Comparison of ENCODE assay signal across 8 cellular contexts in the genomic region with DNA sequence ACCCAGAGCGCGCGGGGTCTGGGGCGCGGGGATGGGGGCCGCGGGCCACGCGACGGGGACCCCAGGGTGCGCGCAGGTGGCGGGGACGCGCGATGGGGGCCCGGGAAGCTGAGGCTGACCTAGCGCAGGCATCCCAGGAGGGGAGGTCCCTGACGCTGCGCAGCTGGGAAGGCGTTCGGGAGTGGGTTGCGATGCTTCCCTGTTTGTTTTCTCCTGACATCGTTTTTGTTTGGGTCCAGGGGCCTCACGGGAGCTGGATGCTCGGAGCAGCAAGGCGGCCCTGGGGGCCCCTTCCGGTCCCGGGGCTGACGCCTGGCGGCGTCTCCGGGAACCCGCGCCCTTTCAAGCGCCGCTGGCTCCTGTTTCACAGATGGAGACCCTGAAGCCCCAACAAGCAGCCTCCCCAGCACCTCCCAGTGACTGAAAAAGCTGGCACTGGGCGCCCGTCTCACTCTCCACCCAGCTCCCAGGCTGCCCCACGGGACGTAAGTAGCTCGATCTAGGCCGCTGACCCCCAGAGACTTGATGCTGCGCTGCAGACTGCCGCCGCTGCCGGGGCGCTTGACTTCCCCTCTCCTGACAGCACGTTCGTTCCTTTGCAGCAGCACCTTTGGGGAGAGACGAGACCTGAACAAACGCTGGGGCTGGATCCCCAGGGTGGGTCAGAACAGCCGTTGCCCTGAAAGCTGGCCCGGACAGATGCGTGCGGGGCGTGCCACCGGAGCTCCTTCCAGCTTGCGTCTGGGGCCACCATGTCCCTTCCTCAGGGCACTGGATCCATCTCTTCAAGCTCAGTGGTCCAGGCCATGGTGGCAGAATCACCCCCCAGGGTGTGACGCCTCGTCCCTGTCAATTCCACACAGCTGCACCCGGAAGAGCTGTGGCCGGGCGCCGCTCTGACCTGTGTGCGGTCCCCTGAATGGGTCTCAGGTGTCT. TPM values are rescaled to one million over a fixed set of nuclear protein-coding genes. Genes with fewer than 3 reads are reported as not detected.
DNase-seq lines count a peak whose midpoint lies in the region; ATAC-seq, FAIRE-seq and TF ChIP-seq lines count a peak whose summit lies in the region.

No MANE protein-coding gene starts in this region.

- H3K4me1 Mint-ChIP-seq in T-helper 17 cell = peaks cover 15% of the 10 kb centered on the region

- H3K9ac ChIP-seq in K562 (ENCODE audit: insufficient read depth in 1 of 2, low read depth in 2 of 2, low read length in 2 of 2) = peak overlapping the region; percentile 44 to 92; a peak in 3 of 4 replicates

- H3K9me1 ChIP-seq in K562 (ENCODE audit: control insufficient read depth, insufficient read depth, low read length) = no peaks in the 10 kb centered on the region

- WGBS in K562 (ENCODE audit: insufficient coverage, low coverage, missing lambda C conversion rate) = 47% methylated on average over 33 of the region's 66 CpGs

- peak overlapping the region; percentile 81 for H3K4me3 ChIP-seq in K562

- TF ChIP-seq CTCF in K562 (IDR thresholded peaks at IDR 0.05 in 2 of 3, conservative IDR thresholded peaks at IDR 0.05 in 1 of 3; ENCODE audit: insufficient read depth in 2 of 3, low read depth in 1 of 3, low read length in 3 of 3) = peak; percentile 22 to 28 (median 26); a peak in 2 of 6 replicates

- H3K4me2 ChIP-seq in K562 (ENCODE audit: insufficient read depth, low read length) = peak overlapping the region; percentile 77

- TF ChIP-seq RAD21 in K562 (CRISPR knock-in tag; conservative IDR thresholded peaks at IDR 0.05 in 1 of 2, IDR thresholded peaks at IDR 0.05 in 1 of 2) = peak in 1 of 2 experiments; percentile 18; a peak in 2 of 4 replicates

- H3K36me3 ChIP-seq in K562 (ENCODE audit: control insufficient read depth, insufficient read depth, low read length) = peaks cover 2% of the 10 kb centered on the region; the same call in 1 of the 3 replicates

- no peaks in the 10 kb centered on the region for H3K27me3 Mint-ChIP-seq in T-helper 17 cell

- H3K27ac Mint-ChIP-seq in T-helper 17 cell = peak overlapping the region; percentile 24

- CTCF ChIA-PET in K562 (lab: Yijun Ruan, JAX; ENCODE audit: low intra/inter-chr PET ratio) = no interaction called here

- H4K20me1 ChIP-seq in K562 (replicated peaks; ENCODE audit: control insufficient read depth, insufficient read depth, low read length) = no peaks in the 10 kb centered on the region

- no peaks in the 10 kb centered on the region for H3K9me3 ChIP-seq in T-helper 17 cell (ENCODE audit: control insufficient read depth, low read length, poor library complexity, severe bottlenecking)
- no peaks in the 10 kb centered on the region for H3K9me3 ChIP-seq in K562 (replicated peaks; ENCODE audit: control insufficient read depth, insufficient read depth, low read depth, low read length)

- POLR2A ChIA-PET in K562 (lab: Yijun Ruan, JAX) = interaction anchor here (0.6 to 1.2 kb wide), 4 partner anchors 10 to 757 kb away, joined by 3 to 6 read pairs (median 3); no protein-coding TSS in a partner anchor

- intact Hi-C loops in K562 (cut with micrococcal nuclease) = no loop called here

- no peak for TF ChIP-seq POLR2A in K562 (conservative IDR thresholded peaks at IDR 0.05)

- H2AFZ ChIP-seq in K562 (ENCODE audit: low read depth, low read length) = peak overlapping the region; percentile 85

- no peaks in the 10 kb centered on the region for H3K36me3 Mint-ChIP-seq in T-helper 17 cell (ENCODE audit: low read depth)

- DNase-seq in DMS53 treated with DMSO at 0.1 percent for 48 hours (lab: John Stamatoyannopoulos, UW; ENCODE audit: unreplicated experiment) (peak; percentile 2), HTR-8/SVneo (ENCODE audit: insufficient read length, low spot score) (peak; percentile 29), T-helper 17 cell (peak; percentile 31 to 37 (median 33)), K562 (ENCODE audit: extremely low read depth in 1 of 4, low spot score in 3 of 4) (peak; percentile 40 to 62 (median 59)), iPS-NIHi7 (ENCODE audit: extremely low spot score) (peak; percentile 71), NCI-H2029 (lab: John Stamatoyannopoulos, UW) (no peak)
- peak; percentile 38 for DNase-seq in stimulated activated CD4-positive, alpha-beta T cell treated with anti-CD3 and anti-CD28 coated beads, Interleukin-12 subunit alpha, Interleukin-12 subunit beta, amount 100 ng/mL, for 4 hours

- peaks cover 4 to 23% of the 10 kb centered on the region in 2 experiments; a peak in 3 of 5 replicates for H3K4me1 ChIP-seq in K562 (replicated peaks in 1 of 2; ENCODE audit: control insufficient read depth in 2 of 2, insufficient read depth in 2 of 2, low read length in 2 of 2)

- peak overlapping the region; percentile 86 for H3K4me3 Mint-ChIP-seq in T-helper 17 cell

- ATAC-seq in GM21381 (IDR thresholded peaks at IDR 0.05; ENCODE audit: unreplicated experiment) (peak; percentile 38), T-helper 17 cell (peak; percentile 39), K562 (peak; percentile 61)

- no peak overlapping the region; the same call in 2 of the 3 replicates for H3K27ac ChIP-seq in K562 (ENCODE audit: extremely low read depth, low read depth, low read length)

- H3K79me2 ChIP-seq in K562 (ENCODE audit: control insufficient read depth, insufficient read depth, low read length) = no peaks in the 10 kb centered on the region

- FAIRE-seq in HTR-8/SVneo (lab: Jason Lieb, UNC) = no peak
- no peak for FAIRE-seq in K562 (lab: Jason Lieb, UNC)

- in situ Hi-C loops in K562 (cut with MboI) = no loop called here

- peaks cover 3 to 5% of the 10 kb centered on the region in 2 experiments; a peak in 1 of 5 replicates for H3K27me3 ChIP-seq in K562 (ENCODE audit: control insufficient read depth in 2 of 2, insufficient read depth in 2 of 2, low read length in 2 of 2)

- no peak for TF ChIP-seq EP300 in K562 (IDR thresholded peaks at IDR 0.05; ENCODE audit: low read length)

- no TSS peak for BruUV-seq in K562 (replicated peaks; lab: Mats Ljungman, UMichigan)

RNA-seq across cellular contexts. Expression of gene BRD3OS, which starts 0.6 kb away (rescaled TPM):
- total RNA-seq in T-helper 17 cell (10 to 100 TPM in 1 of 2 donors, 1 to 10 TPM in 1; 7.7 to 10.2 TPM), K562 (2014; rRNA removed) (7.5 and 10.3 TPM in 2 replicates), K562 (2014; rRNA removed; fragmentation: Illumina TruSeq; extraction: Trizol) (4.8 and 4.9 TPM in 2 replicates), K562 (2015; rRNA removed; fragmentation: Illumina TruSeq; extraction: Trizol) (3.1 and 3.4 TPM in 2 replicates), K562 (2021) (8.7 and 9.2 TPM in 2 replicates)
- 5.2 and 12.0 TPM in 2 replicates for total RNA-seq in K562 (2011; cell fraction: chromatin; rRNA removed; ENCODE audit: low replicate concordance)
- total RNA-seq in K562 (2011; cell fraction: nucleolus; rRNA removed) = 5.4 and 7.3 TPM in 2 replicates
- total RNA-seq in K562 (2011; cell fraction: nucleoplasm; rRNA removed) = 7.1 and 8.9 TPM in 2 replicates
- polyA plus RNA-seq in K562 (2011; rRNA removed) (4.1 and 5.9 TPM in 2 replicates), K562 (2014; fragmentation: Illumina TruSeq; extraction: Trizol) (7.9 and 8.6 TPM in 2 replicates), K562 (2014; fragmentation: Nextera tagmentation; extraction: Ambion mirVana) (1 to 10 TPM; 1.1 to 1.7 TPM), K562 (2014; rRNA removed) (6.4 and 10.3 TPM in 2 replicates)
- polyA plus RNA-seq in K562 (2011; cell fraction: cytosol; rRNA removed) = 4.6 and 5.2 TPM in 2 replicates
- polyA plus RNA-seq in K562 (2011; cell fraction: nucleus; rRNA removed) = 4.3 and 6.5 TPM in 2 replicates
- polyA plus RNA-seq in K562 (2012) = 5.6 and 8.1 TPM in 2 replicates
- polyA minus RNA-seq in K562 (2011; rRNA and poly(A)+ RNA removed) = 2.5 and 3.2 TPM in 2 replicates
- polyA minus RNA-seq in K562 (2011; cell fraction: cytosol; rRNA and poly(A)+ RNA removed) = 4.4 and 7.0 TPM in 2 replicates
- 4.0 and 4.4 TPM in 2 replicates for polyA minus RNA-seq in K562 (2011; cell fraction: nucleus; rRNA and poly(A)+ RNA removed)

RNA-seq across cellular contexts. Expression of gene VAV2, which starts 33.8 kb away (rescaled TPM):
- 1 to 10 TPM; 3.5 to 5.5 TPM for total RNA-seq in T-helper 17 cell
- 4.0 and 7.9 TPM in 2 replicates for total RNA-seq in K562 (2011; cell fraction: chromatin; rRNA removed; ENCODE audit: low replicate concordance)
- total RNA-seq in K562 (2011; cell fraction: nucleolus; rRNA removed) = 2.4 and 2.5 TPM in 2 replicates
- total RNA-seq in K562 (2011; cell fraction: nucleoplasm; rRNA removed) = 1.8 and 4.4 TPM in 2 replicates
- total RNA-seq in K562 (2014; rRNA removed) = 1.0 and 1.5 TPM in 2 replicates
- total RNA-seq in K562 (2014; rRNA removed; fragmentation: Illumina TruSeq; extraction: Trizol) = 0.76 and 1.3 TPM in 2 replicates
- 0.91 and 0.94 TPM in 2 replicates for total RNA-seq in K562 (2015; rRNA removed; fragmentation: Illumina TruSeq; extraction: Trizol)
- 2.7 and 3.0 TPM in 2 replicates for total RNA-seq in K562 (2021)
- polyA plus RNA-seq in K562 (2011; rRNA removed) = 0.79 and 1.0 TPM in 2 replicates
- polyA plus RNA-seq in K562 (2011; cell fraction: cytosol; rRNA removed) = 0.77 and 1.4 TPM in 2 replicates
- polyA plus RNA-seq in K562 (2011; cell fraction: nucleus; rRNA removed) = 1.4 and 2.5 TPM in 2 replicates
- polyA plus RNA-seq in K562 (2012) = 0.75 and 1.2 TPM in 2 replicates
- polyA plus RNA-seq in K562 (2014; fragmentation: Illumina TruSeq; extraction: Trizol) = 1.5 and 1.7 TPM in 2 replicates
- polyA plus RNA-seq in K562 (2014; fragmentation: Nextera tagmentation; extraction: Ambion mirVana) = under 1 TPM in 1 of 2 experiments, not detected in 1; 0.01 TPM
- polyA plus RNA-seq in K562 (2014; rRNA removed) = 1.2 and 1.5 TPM in 2 replicates
- polyA minus RNA-seq in K562 (2011; rRNA and poly(A)+ RNA removed) = 1.5 and 1.9 TPM in 2 replicates
- polyA minus RNA-seq in K562 (2011; cell fraction: cytosol; rRNA and poly(A)+ RNA removed) = 1.8 and 2.1 TPM in 2 replicates
- polyA minus RNA-seq in K562 (2011; cell fraction: nucleus; rRNA and poly(A)+ RNA removed) = 1.4 and 1.9 TPM in 2 replicates

RNA-seq across cellular contexts. Expression of gene BRD3, which starts 42.0 kb away (rescaled TPM):
- 10 to 100 TPM; 31.5 to 44.1 TPM for total RNA-seq in T-helper 17 cell
- 18.5 and 32.2 TPM in 2 replicates for total RNA-seq in K562 (2011; cell fraction: chromatin; rRNA removed; ENCODE audit: low replicate concordance)
- 19.6 and 19.7 TPM in 2 replicates for total RNA-seq in K562 (2011; cell fraction: nucleolus; rRNA removed)
- 11.3 and 13.2 TPM in 2 replicates for total RNA-seq in K562 (2011; cell fraction: nucleoplasm; rRNA removed)
- total RNA-seq in K562 (2014; rRNA removed) = 10.9 and 13.4 TPM in 2 replicates
- total RNA-seq in K562 (2014; rRNA removed; fragmentation: Illumina TruSeq; extraction: Trizol) = 2.8 and 3.5 TPM in 2 replicates
- total RNA-seq in K562 (2015; rRNA removed; fragmentation: Illumina TruSeq; extraction: Trizol) = 4.2 and 5.9 TPM in 2 replicates
- 37.1 and 38.1 TPM in 2 replicates for total RNA-seq in K562 (2021)
- polyA plus RNA-seq in K562 (2011; rRNA removed) = 4.0 and 4.9 TPM in 2 replicates
- polyA plus RNA-seq in K562 (2011; cell fraction: cytosol; rRNA removed) = 3.6 and 8.4 TPM in 2 replicates
- polyA plus RNA-seq in K562 (2011; cell fraction: nucleus; rRNA removed) = 9.8 and 12.8 TPM in 2 replicates
- 13.7 and 16.2 TPM in 2 replicates for polyA plus RNA-seq in K562 (2012)
- polyA plus RNA-seq in K562 (2014; fragmentation: Illumina TruSeq; extraction: Trizol) = 7.1 and 11.4 TPM in 2 replicates
- 1 to 10 TPM in 1 of 2 experiments, under 1 TPM in 1; 0.82 to 3.1 TPM for polyA plus RNA-seq in K562 (2014; fragmentation: Nextera tagmentation; extraction: Ambion mirVana)
- polyA plus RNA-seq in K562 (2014; rRNA removed) = 8.5 and 8.8 TPM in 2 replicates
- 5.2 and 5.5 TPM in 2 replicates for polyA minus RNA-seq in K562 (2011; rRNA and poly(A)+ RNA removed)
- polyA minus RNA-seq in K562 (2011; cell fraction: cytosol; rRNA and poly(A)+ RNA removed) = 22.5 and 23.8 TPM in 2 replicates
- polyA minus RNA-seq in K562 (2011; cell fraction: nucleus; rRNA and poly(A)+ RNA removed) = 8.8 and 10.9 TPM in 2 replicates
